11 cellular contexts compared by ENCODE assay signal in the genomic region with DNA sequence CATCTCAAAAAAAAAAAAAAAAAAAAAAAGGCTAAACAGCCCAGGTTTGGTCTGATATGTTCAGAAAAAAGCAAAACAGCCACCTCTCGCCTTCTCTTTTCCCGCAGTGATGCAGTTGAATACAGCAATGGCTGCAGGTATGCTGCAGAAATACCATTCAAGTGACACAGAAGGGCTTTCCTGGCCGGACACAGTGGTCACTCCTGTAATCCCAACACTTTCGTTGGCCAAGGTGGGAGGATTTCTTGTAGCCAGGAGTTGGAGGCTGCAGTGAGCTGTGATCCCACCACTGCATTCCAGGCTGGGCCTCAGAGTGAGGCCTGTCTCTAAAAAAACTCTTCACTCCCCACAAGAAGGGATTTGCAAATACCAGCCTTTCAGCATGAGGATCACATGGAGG. TPM values are rescaled to one million over a fixed set of nuclear protein-coding genes. Genes with fewer than 3 reads are reported as not detected.
DNase-seq lines count a peak whose midpoint lies in the region; ATAC-seq and TF ChIP-seq lines count a peak whose summit lies in the region.
"Not testable (repeated sequence)": the region's sequence is repeated elsewhere in the genome, so short reads cannot be mapped to it uniquely, and the experiment has no call there.
"Had no signal": no experiment of that assay in that cellular context is flagged by ENCODE, and none has a peak within 500 bp of the region (broad histone marks: within the 10 kb centered on the region; RNA-seq: fewer than 3 reads in every experiment).

No MANE protein-coding gene starts in this region.

- H3K27me3 ChIP-seq in BLaER1 treated with 17β-estradiol and CSF1 and Interleukin-3, amounts not matched to agents 10 nM and 100 nM; trophoblast cell (ENCODE audit: insufficient read depth, low read length): not testable (repeated sequence)

- peak overlapping the region; percentile 17 for H3K27ac Mint-ChIP-seq in stimulated activated naive B cell treated with anti-CD40 and anti-IgM and Interleukin-4, amounts not matched to agents 10 μg/mL and 1 μg/mL and 100 μg/mL, for 72 hours

- 0 out of 22 replicates have a peak overlapping the region, but pooled peaks of 2 of the 11 experiments have one; percentile 31 to 61 for H3K9ac ChIP-seq in BLaER1 treated with 17β-estradiol and CSF1 and Interleukin-3, amounts not matched to agents 10 nM and 100 nM
- H3K9ac ChIP-seq in trophoblast cell (ENCODE audit: low read length) = not testable (repeated sequence)

- H4K20me1 ChIP-seq in BLaER1 treated with 17β-estradiol and CSF1 and Interleukin-3, amounts not matched to agents 10 nM and 100 nM; OCI-LY7 (ENCODE audit: insufficient read depth, low read length): not testable (repeated sequence)

- H2BK12ac ChIP-seq in trophoblast cell (ENCODE audit: low read length) = not testable (repeated sequence)

- H3K4me1 Mint-ChIP-seq in stimulated activated naive B cell treated with anti-CD40 and anti-IgM and Interleukin-4, amounts not matched to agents 10 μg/mL and 1 μg/mL and 100 μg/mL, for 72 hours = peaks cover 5 to 24% of the 10 kb centered on the region in 2 donors

- not testable (repeated sequence) for H3K14ac ChIP-seq in trophoblast cell (ENCODE audit: low read length)

- H3K27me3 Mint-ChIP-seq in stimulated activated naive B cell treated with anti-CD40 and anti-IgM and Interleukin-4, amounts not matched to agents 10 μg/mL and 1 μg/mL and 100 μg/mL, for 72 hours = not testable (repeated sequence)

- peak overlapping the region in 9 of 11 experiments; percentile 55 to 85 (median 75); a peak in 10 of 22 replicates for H3K4me2 ChIP-seq in BLaER1 treated with 17β-estradiol and CSF1 and Interleukin-3, amounts not matched to agents 10 nM and 100 nM
- not testable (repeated sequence) for H3K4me2 ChIP-seq in OCI-LY7 (ENCODE audit: low read length); trophoblast cell (ENCODE audit: low read length)

- peaks cover 16 to 30% (median 27%) of the 10 kb centered on the region in 10 experiments for H3K4me1 ChIP-seq in BLaER1 treated with 17β-estradiol and CSF1 and Interleukin-3, amounts not matched to agents 10 nM and 100 nM
- H3K4me1 ChIP-seq in OCI-LY7 (ENCODE audit: insufficient read depth, low read length, poor library complexity, severe bottlenecking) = peaks cover 24% of the 10 kb centered on the region
- H3K4me1 ChIP-seq in trophoblast cell (ENCODE audit: control insufficient read depth in 1 of 2, insufficient read depth in 2 of 2, low read length in 2 of 2) = not testable (repeated sequence)

- H3K9me3 ChIP-seq in BLaER1 treated with 17β-estradiol and CSF1 and Interleukin-3, amounts not matched to agents 10 nM and 100 nM (replicated peaks in 1 of 11); OCI-LY7 (ENCODE audit: low read length); trophoblast cell (ENCODE audit: insufficient read depth, low read depth, low read length): not testable (repeated sequence)

- WGBS in trophoblast cell (ENCODE audit: extremely low coverage, insufficient coverage, insufficient read length) = no CpG with 5 or more reads among the region's 4 CpGs

- H3K27ac ChIP-seq in BLaER1 treated with 17β-estradiol and CSF1 and Interleukin-3, amounts not matched to agents 10 nM and 100 nM = peak overlapping the region in 9 of 11 experiments; percentile 41 to 77 (median 71); a peak in 14 of 22 replicates
- not testable (repeated sequence) for H3K27ac ChIP-seq in OCI-LY7 (ENCODE audit: low read depth, low read length, poor library complexity, severe bottlenecking); trophoblast cell (ENCODE audit: low read depth, low read length)

- CTCF ChIA-PET in OCI-LY7 (lab: Charles Lee; ENCODE audit: unreplicated experiment) = not testable (repeated sequence)

- not testable (repeated sequence) for ATAC-seq in stimulated activated naive B cell treated with anti-CD40 and anti-IgM and Interleukin-4, amounts not matched to agents 10 μg/mL and 1 μg/mL and 100 μg/mL, for 72 hours (replicated peaks)

- not testable (repeated sequence) for H2BK5ac ChIP-seq in trophoblast cell (ENCODE audit: low read depth, low read length, poor library complexity)

- not testable (repeated sequence) for H3K79me2 ChIP-seq in OCI-LY7 (ENCODE audit: insufficient read depth, low read depth, low read length); trophoblast cell (ENCODE audit: control insufficient read depth, insufficient read depth, low read length, poor library complexity)

- H3K36me3 ChIP-seq in BLaER1 treated with 17β-estradiol and CSF1 and Interleukin-3, amounts not matched to agents 10 nM and 100 nM; OCI-LY7 (ENCODE audit: insufficient read depth, low read length); trophoblast cell (ENCODE audit: control insufficient read depth in 1 of 2, insufficient read depth in 2 of 2, low read length in 2 of 2): not testable (repeated sequence)

- H3K9me3 Mint-ChIP-seq in stimulated activated naive B cell treated with anti-CD40 and anti-IgM and Interleukin-4, amounts not matched to agents 10 μg/mL and 1 μg/mL and 100 μg/mL, for 72 hours = not testable (repeated sequence)

- H3K18ac ChIP-seq in trophoblast cell (ENCODE audit: low read length) = not testable (repeated sequence)

- not testable (repeated sequence) for H3K79me1 ChIP-seq in trophoblast cell (ENCODE audit: low read length)

- peak overlapping the region; percentile 82; the same call in 1 of the 2 replicates for H2AFZ ChIP-seq in OCI-LY7 (ENCODE audit: low read length)
- H2AFZ ChIP-seq in trophoblast cell (ENCODE audit: insufficient read depth, low read length, poor library complexity) = not testable (repeated sequence)

- not testable (repeated sequence) for H2AK5ac ChIP-seq in trophoblast cell (ENCODE audit: low read length)

- peak; percentile 72 for DNase-seq in NCI-H226
- not testable (repeated sequence) for DNase-seq in OCI-LY7 (ENCODE audit: low spot score); stimulated activated naive B cell treated with anti-CD40 and anti-IgM and Interleukin-4, amounts not matched to agents 10 μg/mL and 1 μg/mL and 100 μg/mL, for 72 hours
- DNase-seq in amniotic epithelial cell (ENCODE audit: low read depth) = peak; percentile 16
- DNase-seq in islet precursor cell = peak; percentile 62
- DNase-seq in trophoblast cell = peak; percentile 30 to 59

- POLR2A ChIA-PET in OCI-LY7 (lab: Charles Lee) = not testable (repeated sequence)

- H3K36me3 Mint-ChIP-seq in stimulated activated naive B cell treated with anti-CD40 and anti-IgM and Interleukin-4, amounts not matched to agents 10 μg/mL and 1 μg/mL and 100 μg/mL, for 72 hours = not testable (repeated sequence)

- not testable (repeated sequence) for TF ChIP-seq CTCF in OCI-LY7 (conservative IDR thresholded peaks at IDR 0.05; ENCODE audit: low read length)

- not testable (repeated sequence) for H4K91ac ChIP-seq in trophoblast cell (ENCODE audit: low read depth, low read length)

- not testable (repeated sequence) for H3K9me2 ChIP-seq in OCI-LY7 (ENCODE audit: insufficient read depth, low read length)

- intact Hi-C loops in OCI-LY7 (cut with micrococcal nuclease; ENCODE audit: unreplicated experiment) = not testable (repeated sequence)

- not testable (repeated sequence) for H4K8ac ChIP-seq in trophoblast cell (ENCODE audit: low read depth, low read length)

- not testable (repeated sequence) for H3K4me3 ChIP-seq in BLaER1 treated with 17β-estradiol and CSF1 and Interleukin-3, amounts not matched to agents 10 nM and 100 nM; OCI-LY7 (ENCODE audit: low read depth, low read length, poor library complexity, severe bottlenecking); trophoblast cell (ENCODE audit: low read depth, low read length)

- not testable (repeated sequence) for H3K4ac ChIP-seq in trophoblast cell (ENCODE audit: low read depth, low read length)

- not testable (repeated sequence) for H4K12ac ChIP-seq in trophoblast cell (ENCODE audit: low read depth, low read length)

- H3K4me3 Mint-ChIP-seq in stimulated activated naive B cell treated with anti-CD40 and anti-IgM and Interleukin-4, amounts not matched to agents 10 μg/mL and 1 μg/mL and 100 μg/mL, for 72 hours = not testable (repeated sequence)

- H3K23ac ChIP-seq in trophoblast cell (ENCODE audit: low read length) = not testable (repeated sequence)

- H2BK120ac ChIP-seq in trophoblast cell (ENCODE audit: insufficient read depth, low read length, poor library complexity) = not testable (repeated sequence)

- not testable (repeated sequence) for BruUV-seq in OCI-LY7 (replicated peaks; lab: Mats Ljungman, UMichigan)

RNA-seq across cellular contexts. Expression of a gene that starts 17.6 kb away (rescaled TPM):
- total RNA-seq in OCI-LY7 (2014; rRNA removed; shearing (Covaris generic)) = 15.4 and 16.7 TPM in 2 replicates
- 25.3 and 27.1 TPM in 2 replicates for total RNA-seq in OCI-LY7 (2022)
- 8.8 and 9.5 TPM in 2 replicates for polyA plus RNA-seq in trophoblast cell (2013)

RNA-seq across cellular contexts. Expression of a gene that starts 29.6 kb away (rescaled TPM):
- 0.76 TPM in 1 of 2 replicates, not detected in the other for total RNA-seq in OCI-LY7 (2014; rRNA removed; shearing (Covaris generic))
- 1.3 TPM in 1 of 2 replicates, not detected in the other for total RNA-seq in OCI-LY7 (2022)
- polyA plus RNA-seq in trophoblast cell (2013) = 0.08 and 0.10 TPM in 2 replicates
- polyA plus RNA-seq: AG04450; CD14-positive monocyte; CD4-positive, CD25-positive, alpha-beta regulatory T cell; CD8-positive, alpha-beta memory T cell had no signal
